25 cellular contexts compared by ENCODE assay signal in the genomic region with DNA sequence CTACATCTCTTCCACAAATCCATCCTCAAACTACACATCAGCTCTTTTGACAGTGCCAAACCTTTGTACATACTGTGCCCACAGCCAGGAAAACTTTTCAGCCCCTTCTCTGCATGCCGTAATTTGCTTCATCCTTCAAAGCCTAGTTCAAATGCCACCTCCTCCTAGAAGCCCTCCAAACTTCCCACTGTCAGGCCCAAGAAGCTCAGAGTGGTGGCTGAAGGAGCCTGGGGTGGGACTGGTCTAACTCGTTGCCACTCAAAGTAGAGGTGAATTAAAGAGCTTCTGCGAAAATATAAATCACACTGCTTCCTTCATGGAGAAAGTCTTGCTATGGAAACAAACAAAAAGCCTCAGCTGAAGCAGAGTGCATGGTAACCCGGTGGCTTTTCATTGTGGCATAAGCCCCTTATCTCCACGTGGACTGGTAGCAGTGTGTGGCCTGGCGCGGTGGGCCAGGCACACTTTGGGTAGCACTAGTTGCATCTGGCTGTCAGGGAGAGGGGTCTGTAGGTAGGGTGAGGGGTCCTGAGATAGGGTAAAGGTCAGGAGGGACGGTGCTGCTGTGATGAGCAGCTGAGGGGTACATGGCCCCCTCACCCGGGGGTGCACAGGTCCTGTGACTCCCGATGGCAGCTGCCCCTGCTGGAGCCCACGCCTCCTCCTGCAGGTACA.
DNase-seq lines count a peak whose midpoint lies in the region; ATAC-seq and TF ChIP-seq lines count a peak whose summit lies in the region.
"Had no signal": no experiment of that assay in that cellular context is flagged by ENCODE, and none has a peak within 500 bp of the region (broad histone marks: within the 10 kb centered on the region; RNA-seq: fewer than 3 reads in every experiment).

No MANE protein-coding gene starts in this region.

- no peaks in the 10 kb centered on the region for H4K20me1 ChIP-seq in MM.1S (ENCODE audit: insufficient read depth, low read length)

- no peak overlapping the region for H3K27ac Mint-ChIP-seq in natural killer cell treated with Interleukin-12 subunit alpha and Interleukin-12 subunit beta and Interleukin-15 and Interleukin-18, amount 100 ng/mL, for 72 hours
- H3K27ac Mint-ChIP-seq in natural killer cell = no peak overlapping the region
- H3K27ac Mint-ChIP-seq in osteocyte (ENCODE audit: unreplicated experiment) = no peak overlapping the region
- H3K27ac Mint-ChIP-seq: CD14-positive monocyte, H9, HFFc6 had no signal

- no peaks in the 10 kb centered on the region for H3K9me2 ChIP-seq in MM.1S (replicated peaks; ENCODE audit: insufficient read depth, low read length)

- H3K27me3 ChIP-seq in MM.1S (replicated peaks; ENCODE audit: insufficient read depth, low read length) = no peaks in the 10 kb centered on the region
- H3K27me3 ChIP-seq: MG63, SJCRH30 had no signal

- TF ChIP-seq CTCF in natural killer cell (IDR thresholded peaks at IDR 0.05) = no peak
- TF ChIP-seq CTCF in MM.1S (IDR thresholded peaks at IDR 0.05; ENCODE audit: low read length) = no peak
- TF ChIP-seq CTCF in osteocyte (IDR thresholded peaks at IDR 0.05) = no peak

- H3K4me3 Mint-ChIP-seq in natural killer cell treated with Interleukin-12 subunit alpha and Interleukin-12 subunit beta and Interleukin-15 and Interleukin-18, amount 100 ng/mL, for 72 hours = no peak overlapping the region
- H3K4me3 Mint-ChIP-seq in natural killer cell = no peak overlapping the region
- no peak overlapping the region for H3K4me3 Mint-ChIP-seq in osteocyte (ENCODE audit: unreplicated experiment)
- H3K4me3 Mint-ChIP-seq: CD14-positive monocyte; CD8-positive, alpha-beta memory T cell; H9; HFFc6 had no signal

- H3K27me3 Mint-ChIP-seq in natural killer cell treated with Interleukin-12 subunit alpha and Interleukin-12 subunit beta and Interleukin-15 and Interleukin-18, amount 100 ng/mL, for 72 hours = no peaks in the 10 kb centered on the region
- H3K27me3 Mint-ChIP-seq in natural killer cell (ENCODE audit: low read depth in 2 of 2) (no peaks in the 10 kb centered on the region), osteocyte (ENCODE audit: unreplicated experiment) (no peaks in the 10 kb centered on the region)

- no peaks in the 10 kb centered on the region for H3K9me3 ChIP-seq in MM.1S (replicated peaks; ENCODE audit: insufficient read depth, low read length)
- H3K9me3 ChIP-seq: MG63, SJCRH30 had no signal

- no peak overlapping the region for H3K27ac ChIP-seq in MM.1S (ENCODE audit: low read length)
- H3K27ac ChIP-seq: GM23248, PC-9, SJCRH30 had no signal

- H3K4me2 ChIP-seq in MM.1S (ENCODE audit: low read depth, low read length) = no peak overlapping the region
- H3K4me2 ChIP-seq: PC-9 had no signal

- no peaks in the 10 kb centered on the region for H3F3A ChIP-seq in MM.1S (ENCODE audit: insufficient read depth, low read length)

- intact Hi-C loops in natural killer cell (cut with micrococcal nuclease) (no loop called here), posterior vena cava (cut with DNase I) (no loop called here)

- DNase-seq in natural killer cell treated with Interleukin-12 subunit alpha and Interleukin-12 subunit beta and Interleukin-15 and Interleukin-18, amount 100 ng/mL, for 72 hours (ENCODE audit: low spot score) = peak; percentile 51
- DNase-seq in natural killer cell = no peak
- peak; percentile 2 for DNase-seq in MM.1S
- DNase-seq in posterior vena cava (ENCODE audit: low spot score) = peak; percentile 63
- DNase-seq in amygdala (lab: John Stamatoyannopoulos, UW) = no peak
- no peak for DNase-seq in osteocyte (ENCODE audit: extremely low spot score, unreplicated experiment)
- DNase-seq: DMS 273 treated with DMSO at 0.1 percent for 48 hours, DMS79, EL, GDM1, GM23248, HFFc6, KG1, MG63, NCI-H2029, NCI-H446 treated with DMSO at 0.1 percent for 48 hours, NCI-H526 treated with DMSO at 0.1 percent for 48 hours, PC-9, SJCRH30 had no signal

- H3K4me1 Mint-ChIP-seq in natural killer cell treated with Interleukin-12 subunit alpha and Interleukin-12 subunit beta and Interleukin-15 and Interleukin-18, amount 100 ng/mL, for 72 hours (ENCODE audit: low read depth in 2 of 2) = peaks cover 0 to 5% of the 10 kb centered on the region in 2 donors
- no peaks in the 10 kb centered on the region for H3K4me1 Mint-ChIP-seq in natural killer cell
- H3K4me1 Mint-ChIP-seq in osteocyte (ENCODE audit: unreplicated experiment) = no peaks in the 10 kb centered on the region
- H3K4me1 Mint-ChIP-seq: CD8-positive, alpha-beta memory T cell; H9 had no signal

- no peak overlapping the region for H2AFZ ChIP-seq in MM.1S (ENCODE audit: low read length)
- H2AFZ ChIP-seq: GM23248, PC-9 had no signal

- ATAC-seq in natural killer cell treated with Interleukin-12 subunit alpha and Interleukin-12 subunit beta and Interleukin-15 and Interleukin-18, amount 100 ng/mL, for 72 hours = no peak
- ATAC-seq in natural killer cell (no peak), HG03108 (IDR thresholded peaks at IDR 0.05; ENCODE audit: unreplicated experiment) (no peak)
- ATAC-seq: Right ventricle myocardium inferior, SK-N-SH treated with all-trans-retinoic acid at 6 μM for 48 hours had no signal

- H3K4me3 ChIP-seq in MM.1S (ENCODE audit: low read length) = no peak overlapping the region
- H3K4me3 ChIP-seq: GM23248, MG63, PC-9, SJCRH30 had no signal

- no peaks in the 10 kb centered on the region for H3K36me3 Mint-ChIP-seq in natural killer cell treated with Interleukin-12 subunit alpha and Interleukin-12 subunit beta and Interleukin-15 and Interleukin-18, amount 100 ng/mL, for 72 hours
- H3K36me3 Mint-ChIP-seq in natural killer cell = no peaks in the 10 kb centered on the region
- H3K36me3 Mint-ChIP-seq in osteocyte (ENCODE audit: unreplicated experiment) = no peaks in the 10 kb centered on the region
- H3K36me3 Mint-ChIP-seq: CD8-positive, alpha-beta memory T cell had no signal

- no peaks in the 10 kb centered on the region for H3K36me3 ChIP-seq in MM.1S (replicated peaks; ENCODE audit: insufficient read depth, low read length)
- H3K36me3 ChIP-seq: MG63, SJCRH30 had no signal

- H3K9ac ChIP-seq in MM.1S (ENCODE audit: low read length) = no peak overlapping the region
- H3K9ac ChIP-seq: GM23248 had no signal

- no peaks in the 10 kb centered on the region for H3K4me1 ChIP-seq in MM.1S (ENCODE audit: low read length)
- H3K4me1 ChIP-seq: SJCRH30 had no signal

- no peaks in the 10 kb centered on the region for H3K79me2 ChIP-seq in MM.1S (ENCODE audit: low read length)

- no peaks in the 10 kb centered on the region for H3K9me3 Mint-ChIP-seq in natural killer cell treated with Interleukin-12 subunit alpha and Interleukin-12 subunit beta and Interleukin-15 and Interleukin-18, amount 100 ng/mL, for 72 hours
- H3K9me3 Mint-ChIP-seq in natural killer cell (no peaks in the 10 kb centered on the region), osteocyte (ENCODE audit: unreplicated experiment) (no peaks in the 10 kb centered on the region)
- H3K9me3 Mint-ChIP-seq: CD14-positive monocyte; CD8-positive, alpha-beta memory T cell; H9 had no signal

Comparison
In these comparisons a context has a peak if more than half of its experiments do, and no peak if none do; other contexts are left out.
1. DNase-seq: peak in natural killer cell treated with Interleukin-12 subunit alpha and Interleukin-12 subunit beta and Interleukin-15 and Interleukin-18, amount 100 ng/mL, for 72 hours (single experiment), MM.1S (single experiment) and posterior vena cava (single experiment); none in natural killer cell (single experiment), amygdala (0 of 56) and osteocyte (single experiment).